Comparison of ENCODE assay signal across 8 cellular contexts in genomic region chr15:55992769-55993110, GRCh38. TPM values are rescaled to one million over a fixed set of nuclear protein-coding genes. Genes with fewer than 3 reads are reported as not detected.
DNase-seq lines count a peak whose midpoint lies in the region; ATAC-seq and TF ChIP-seq lines count a peak whose summit lies in the region.

No MANE protein-coding gene starts in this region.

- ATAC-seq in activated T-helper 17 cell treated with anti-CD3 and anti-CD28 coated beads, Interleukin-2, amount 50 U/mL, for 72 hours (replicated peaks) = no peak
- no peak for ATAC-seq in GM21529 (IDR thresholded peaks at IDR 0.05; ENCODE audit: unreplicated experiment)
- no peak for ATAC-seq in esophagus mucosa

- H3K9me3 ChIP-seq in iPS-18a (ENCODE audit: control insufficient read depth, low read depth, low read length) = no peaks in the 10 kb centered on the region

- peaks cover 4% of the 10 kb centered on the region for H3K4me1 ChIP-seq in iPS-18a (ENCODE audit: control insufficient read depth, low read depth, low read length)

- peaks cover 40% of the 10 kb centered on the region for H3K27me3 ChIP-seq in iPS-18a (ENCODE audit: control insufficient read depth, insufficient read depth, low read length)

- no peak for TF ChIP-seq CTCF in HFF-Myc (IDR thresholded peaks at IDR 0.05; ENCODE audit: low read depth, low read length, missing control alignments)

- H3K4me3 Mint-ChIP-seq in activated T-helper 17 cell treated with anti-CD3 and anti-CD28 coated beads, Interleukin-2, amount 50 U/mL, for 72 hours = peak overlapping the region; percentile 66

- H3K27ac Mint-ChIP-seq in activated T-helper 17 cell treated with anti-CD3 and anti-CD28 coated beads, Interleukin-2, amount 50 U/mL, for 72 hours = no peak overlapping the region

- no peak overlapping the region for H3K9ac ChIP-seq in iPS-18a (ENCODE audit: low read length)

- DNase-seq in HFF-Myc (ENCODE audit: extremely low read depth, low read depth) (no peak), smooth muscle cell of the brain vasculature (ENCODE audit: low read depth, low spot score) (peak; percentile 10), AML-193 (lab: John Stamatoyannopoulos, UW) (no peak), MV-4-11 (lab: John Stamatoyannopoulos, UW) (no peak)

- H3K4me3 ChIP-seq in HFF-Myc (replicated peaks; ENCODE audit: low read depth, low read length) (peak overlapping the region; percentile 73), iPS-18a (ENCODE audit: low read length) (peak overlapping the region; percentile 74)

- H3K36me3 ChIP-seq in iPS-18a (ENCODE audit: control insufficient read depth, low read depth, low read length) = no peaks in the 10 kb centered on the region

- H3K36me3 Mint-ChIP-seq in activated T-helper 17 cell treated with anti-CD3 and anti-CD28 coated beads, Interleukin-2, amount 50 U/mL, for 72 hours (ENCODE audit: low read depth) = no peaks in the 10 kb centered on the region

- H3K27me3 Mint-ChIP-seq in activated T-helper 17 cell treated with anti-CD3 and anti-CD28 coated beads, Interleukin-2, amount 50 U/mL, for 72 hours = no peaks in the 10 kb centered on the region

- H3K9me3 Mint-ChIP-seq in activated T-helper 17 cell treated with anti-CD3 and anti-CD28 coated beads, Interleukin-2, amount 50 U/mL, for 72 hours = no peaks in the 10 kb centered on the region

- H3K27ac ChIP-seq in iPS-18a (ENCODE audit: low read length) = no peak overlapping the region

- peaks cover 24% of the 10 kb centered on the region for H3K4me1 Mint-ChIP-seq in activated T-helper 17 cell treated with anti-CD3 and anti-CD28 coated beads, Interleukin-2, amount 50 U/mL, for 72 hours

RNA-seq across cellular contexts. Expression of gene NEDD4, which starts 0.7 kb away (rescaled TPM):
- 10 to 100 TPM; 10.2 to 18.4 TPM for total RNA-seq in activated T-helper 17 cell treated with anti-CD3 and anti-CD28 coated beads, Interleukin-2, amount 50 U/mL, for 72 hours
- total RNA-seq in esophagus mucosa = 9.3 TPM
